10 cellular contexts compared by ENCODE assay signal in genomic region chr15:58469432-58470353, GRCh38. TPM values are rescaled to one million over a fixed set of nuclear protein-coding genes. Genes with fewer than 3 reads are reported as not detected.
A peak's percentile ranks its signal among the peaks of the same experiment; 100 is the strongest.
DNase-seq lines count a peak whose midpoint lies in the region; ATAC-seq, FAIRE-seq and TF ChIP-seq lines count a peak whose summit lies in the region.
"Had no signal": no experiment of that assay in that cellular context is flagged by ENCODE, and none has a peak within 500 bp of the region (broad histone marks: within the 10 kb centered on the region; RNA-seq: fewer than 3 reads in every experiment).

No MANE protein-coding gene starts in this region.

- FAIRE-seq in K562 (lab: Jason Lieb, UNC): peak; percentile 65

- no peak overlapping the region for H3K4me3 ChIP-seq in AG09309 (ENCODE audit: control insufficient read depth, low read depth, low read length)
- no peak overlapping the region for H3K4me3 ChIP-seq in IMR-90 (ENCODE audit: insufficient read depth, low read depth, low read length)
- H3K4me3 ChIP-seq in K562: no peak overlapping the region
- no peak overlapping the region for H3K4me3 ChIP-seq in liver (ENCODE audit: low read depth in 1 of 3, low read length in 3 of 3)
- H3K4me3 ChIP-seq: sigmoid colon had no signal

- H3K4me3 Mint-ChIP-seq in activated T-helper 1 cell treated with anti-CD3 and anti-CD28 coated beads, Interleukin-12 subunit alpha, Interleukin-12 subunit beta, Interleukin-2, Interleukin-4 antibody, amounts not matched to agents 30 ng/mL and 10 ng/mL and 1 ng/mL, durations not matched to agents 14 hours and 24 hours and 36 hours: no peak overlapping the region

- H2AFZ ChIP-seq in IMR-90 (replicated peaks; ENCODE audit: low read length, poor library complexity) (peak overlapping the region; percentile 77), K562 (ENCODE audit: low read depth, low read length) (no peak overlapping the region)

- dilution Hi-C loops in IMR-90 (cut with HindIII; ENCODE audit: low sequenced_read_pairs, unreplicated experiment): no loop called here

- in situ Hi-C loops in IMR-90 (cut with MboI; ENCODE audit: low sequenced_read_pairs): no loop called here
- in situ Hi-C loops in K562 (cut with MboI): no loop called here

- TF ChIP-seq EP300 in K562 (IDR thresholded peaks at IDR 0.05; ENCODE audit: low read length): no peak

- CTCF ChIA-PET in IMR-90 (lab: Yijun Ruan, JAX): interaction anchor here (0.6 to 1.0 kb wide), 5 partner anchors 9 to 240 kb away, joined by 3 to 4 read pairs (median 3); no protein-coding TSS in a partner anchor
- CTCF ChIA-PET in K562 (lab: Yijun Ruan, JAX; ENCODE audit: low intra/inter-chr PET ratio): no interaction called here

- TF ChIP-seq RAD21 in IMR-90 (IDR thresholded peaks at IDR 0.05; ENCODE audit: low read length): no peak
- TF ChIP-seq RAD21 in K562 (CRISPR knock-in tag; conservative IDR thresholded peaks at IDR 0.05 in 1 of 2, IDR thresholded peaks at IDR 0.05 in 1 of 2): no peak
- no peak for TF ChIP-seq RAD21 in liver (IDR thresholded peaks at IDR 0.05)

- peak overlapping the region; percentile 98 for H2AK9ac ChIP-seq in IMR-90 (replicated peaks; ENCODE audit: low read depth, low read length, poor library complexity)

- WGBS in IMR-90 (ENCODE audit: extremely low coverage in 2 of 2, insufficient read length in 1 of 2), 2 experiments: no CpG with 5 or more reads among the region's 11 CpGs
- 38% methylated on average over 11 of the region's 11 CpGs for WGBS in K562 (ENCODE audit: insufficient coverage, low coverage, missing lambda C conversion rate)
- 68% methylated on average over 11 of the region's 11 CpGs for WGBS in liver

- POLR2A ChIA-PET in IMR-90 (lab: Charles Lee; ENCODE audit: unreplicated experiment): interaction anchor here (0.7 kb wide), 3 partner anchors 10 to 127 kb away, joined by 3 to 5 read pairs (median 3); no protein-coding TSS in a partner anchor
- POLR2A ChIA-PET in K562 (lab: Yijun Ruan, JAX): interaction anchor here (0.6 to 1.5 kb wide), 5 partner anchors 9 to 230 kb away, joined by 3 to 5 read pairs (median 4); no protein-coding TSS in a partner anchor

- DNase-seq in AG09309 (ENCODE audit: low read depth): peak; percentile 95
- peak; percentile 97 for DNase-seq in IMR-90
- DNase-seq in K562 (ENCODE audit: extremely low read depth in 1 of 4, low spot score in 3 of 4): peak in 1 of 4 experiments; percentile 54
- DNase-seq in middle frontal gyrus (ENCODE audit: extremely low spot score, low spot score): no peak
- DNase-seq in activated T-helper 1 cell treated with anti-CD3 and anti-CD28 coated beads, Interleukin-12 subunit alpha, Interleukin-12 subunit beta, Interleukin-2, Interleukin-4 antibody, amounts not matched to agents 30 ng/mL and 10 ng/mL and 1 ng/mL, durations not matched to agents 14 hours and 24 hours and 36 hours (ENCODE audit: low spot score): no peak
- no peak for DNase-seq in NCI-H187 (lab: John Stamatoyannopoulos, UW)
- DNase-seq in GM19238 (ENCODE audit: insufficient read length, low spot score): no peak
- DNase-seq: cortex of kidney, sigmoid colon had no signal

- H3K9ac ChIP-seq in IMR-90 (ENCODE audit: low read depth, low read length) (peak overlapping the region; percentile 2; the same call in 1 of the 2 replicates), K562 (ENCODE audit: insufficient read depth in 1 of 2, low read depth in 2 of 2, low read length in 2 of 2) (no peak overlapping the region; a peak in 1 of 4 replicates), liver (ENCODE audit: low read depth in 1 of 2, low read length in 2 of 2) (peak overlapping the region in 1 of 2 donors; percentile 62)

- peak overlapping the region; percentile 87 for H2AK5ac ChIP-seq in IMR-90 (ENCODE audit: low read depth, low read length)

- H3K14ac ChIP-seq in IMR-90 (replicated peaks; ENCODE audit: low read depth, low read length): peak overlapping the region; percentile 96

- peak overlapping the region; percentile 88 for H3K56ac ChIP-seq in IMR-90 (ENCODE audit: extremely low read depth, insufficient read depth, low read length)

- H3K4me1 Mint-ChIP-seq in activated T-helper 1 cell treated with anti-CD3 and anti-CD28 coated beads, Interleukin-12 subunit alpha, Interleukin-12 subunit beta, Interleukin-2, Interleukin-4 antibody, amounts not matched to agents 30 ng/mL and 10 ng/mL and 1 ng/mL, durations not matched to agents 14 hours and 24 hours and 36 hours (ENCODE audit: low read depth): peaks cover 59% of the 10 kb centered on the region

- H3K36me3 Mint-ChIP-seq in activated T-helper 1 cell treated with anti-CD3 and anti-CD28 coated beads, Interleukin-12 subunit alpha, Interleukin-12 subunit beta, Interleukin-2, Interleukin-4 antibody, amounts not matched to agents 30 ng/mL and 10 ng/mL and 1 ng/mL, durations not matched to agents 14 hours and 24 hours and 36 hours (ENCODE audit: low read depth): peaks cover 7% of the 10 kb centered on the region

- H2BK20ac ChIP-seq in IMR-90 (ENCODE audit: low read depth, low read length): peak overlapping the region; percentile 98

- no peak for TF ChIP-seq CTCF in AG09309 (IDR thresholded peaks at IDR 0.05; ENCODE audit: control insufficient read depth, insufficient read depth, low read depth, low read length, missing control alignments)
- TF ChIP-seq CTCF in IMR-90 (conservative IDR thresholded peaks at IDR 0.05; ENCODE audit: low read depth, low read length): no peak
- no peak for TF ChIP-seq CTCF in K562 (IDR thresholded peaks at IDR 0.05 in 2 of 3, conservative IDR thresholded peaks at IDR 0.05 in 1 of 3; ENCODE audit: insufficient read depth in 2 of 3, low read depth in 1 of 3, low read length in 3 of 3)
- TF ChIP-seq CTCF in liver (IDR thresholded peaks at IDR 0.05; ENCODE audit: low read depth, low read length, missing input control): no peak

- peak overlapping the region; percentile 97 for H3K18ac ChIP-seq in IMR-90 (ENCODE audit: low read depth, low read length)

- peak overlapping the region; percentile 83 to 92 for H4K8ac ChIP-seq in IMR-90 (ENCODE audit: low read depth in 2 of 2, low read length in 2 of 2)

- H4K91ac ChIP-seq in IMR-90 (ENCODE audit: insufficient read depth, low read depth, low read length): peak overlapping the region; percentile 99

- H3K23ac ChIP-seq in IMR-90 (ENCODE audit: low read depth, low read length): peak overlapping the region; percentile 77

- peak overlapping the region; percentile 97 for H2BK5ac ChIP-seq in IMR-90 (ENCODE audit: low read depth, low read length, poor library complexity, severe bottlenecking)

- H3K27me3 Mint-ChIP-seq in activated T-helper 1 cell treated with anti-CD3 and anti-CD28 coated beads, Interleukin-12 subunit alpha, Interleukin-12 subunit beta, Interleukin-2, Interleukin-4 antibody, amounts not matched to agents 30 ng/mL and 10 ng/mL and 1 ng/mL, durations not matched to agents 14 hours and 24 hours and 36 hours (ENCODE audit: insufficient read depth): no peaks in the 10 kb centered on the region

- no peak overlapping the region for H3K27ac Mint-ChIP-seq in activated T-helper 1 cell treated with anti-CD3 and anti-CD28 coated beads, Interleukin-12 subunit alpha, Interleukin-12 subunit beta, Interleukin-2, Interleukin-4 antibody, amounts not matched to agents 30 ng/mL and 10 ng/mL and 1 ng/mL, durations not matched to agents 14 hours and 24 hours and 36 hours

- peak overlapping the region; percentile 98 for H3K4ac ChIP-seq in IMR-90 (ENCODE audit: low read depth, low read length)

- H3K36me3 ChIP-seq in IMR-90 (ENCODE audit: control insufficient read depth, insufficient read depth, low read length) (no peaks in the 10 kb centered on the region), K562 (ENCODE audit: control insufficient read depth, insufficient read depth, low read length) (no peaks in the 10 kb centered on the region), liver (ENCODE audit: control insufficient read depth in 4 of 4, insufficient read depth in 3 of 4, low read depth in 1 of 4, low read length in 3 of 4) (no peaks in the 10 kb centered on the region)
- H3K36me3 ChIP-seq: sigmoid colon had no signal

- no peaks in the 10 kb centered on the region for H3K9me3 Mint-ChIP-seq in activated T-helper 1 cell treated with anti-CD3 and anti-CD28 coated beads, Interleukin-12 subunit alpha, Interleukin-12 subunit beta, Interleukin-2, Interleukin-4 antibody, amounts not matched to agents 30 ng/mL and 10 ng/mL and 1 ng/mL, durations not matched to agents 14 hours and 24 hours and 36 hours

- H4K20me1 ChIP-seq in IMR-90 (ENCODE audit: insufficient read depth, low read length) (no peaks in the 10 kb centered on the region), K562 (replicated peaks; ENCODE audit: control insufficient read depth, insufficient read depth, low read length) (no peaks in the 10 kb centered on the region)

- H2BK15ac ChIP-seq in IMR-90 (ENCODE audit: low read depth, low read length): peak overlapping the region; percentile 91; the same call in 2 of the 3 replicates

- BruUV-seq in IMR-90 (replicated peaks; lab: Mats Ljungman, UMichigan) (no TSS peak), K562 (replicated peaks; lab: Mats Ljungman, UMichigan) (no TSS peak)

- peak overlapping the region; percentile 99 for H2BK120ac ChIP-seq in IMR-90 (ENCODE audit: low read depth, low read length)

- intact Hi-C loops in IMR-90 (cut with micrococcal nuclease): loop anchor here (1.0 to 10.0 kb wide), 4 partner anchors 78 to 195 kb away; no protein-coding TSS in a partner anchor
- intact Hi-C loops in K562 (cut with micrococcal nuclease): no loop called here
- intact Hi-C loops in activated T-helper 1 cell treated with anti-CD3 and anti-CD28 coated beads, Interleukin-12 subunit alpha, Interleukin-12 subunit beta, Interleukin-2, Interleukin-4 antibody, amounts not matched to agents 30 ng/mL and 10 ng/mL and 1 ng/mL, durations not matched to agents 14 hours and 24 hours and 36 hours (cut with micrococcal nuclease): loop anchor here (5.0 kb wide), 1 partner anchor 137 kb away; no protein-coding TSS in a partner anchor

- H3K27me3 ChIP-seq in IMR-90 (ENCODE audit: control insufficient read depth, insufficient read depth, low read length): no peaks in the 10 kb centered on the region
- no peaks in the 10 kb centered on the region for H3K27me3 ChIP-seq in K562 (ENCODE audit: control insufficient read depth in 2 of 2, insufficient read depth in 2 of 2, low read length in 2 of 2)
- H3K27me3 ChIP-seq in liver (ENCODE audit: control insufficient read depth in 4 of 4, insufficient read depth in 4 of 4, low read length in 3 of 4): no peaks in the 10 kb centered on the region
- H3K27me3 ChIP-seq: sigmoid colon had no signal

- H3K9me1 ChIP-seq in IMR-90 (ENCODE audit: insufficient read depth, low read length) (peaks cover 34% of the 10 kb centered on the region), K562 (ENCODE audit: control insufficient read depth, insufficient read depth, low read length) (no peaks in the 10 kb centered on the region)

- H4K5ac ChIP-seq in IMR-90 (ENCODE audit: low read depth, low read length): peak overlapping the region; percentile 94

- no peak overlapping the region for H3K4me2 ChIP-seq in IMR-90 (ENCODE audit: low read depth, low read length)
- H3K4me2 ChIP-seq in K562 (ENCODE audit: insufficient read depth, low read length): no peak overlapping the region

- ATAC-seq in IMR-90 (ENCODE audit: low read depth) (peak; percentile 90), K562 (no peak)

- H3K9me3 ChIP-seq in IMR-90 (ENCODE audit: control insufficient read depth, insufficient read depth, low read length): no peaks in the 10 kb centered on the region
- no peaks in the 10 kb centered on the region for H3K9me3 ChIP-seq in K562 (replicated peaks; ENCODE audit: control insufficient read depth, insufficient read depth, low read depth, low read length)
- H3K9me3 ChIP-seq in liver (ENCODE audit: control insufficient read depth in 4 of 4, low read length in 3 of 4): no peaks in the 10 kb centered on the region
- H3K9me3 ChIP-seq: sigmoid colon had no signal

- H3K79me2 ChIP-seq in K562 (ENCODE audit: control insufficient read depth, insufficient read depth, low read length): no peaks in the 10 kb centered on the region

- TF ChIP-seq POLR2A in IMR-90 (IDR thresholded peaks at IDR 0.05; ENCODE audit: low read depth, low read length) (no peak), K562 (conservative IDR thresholded peaks at IDR 0.05) (no peak)

- peaks cover 24% of the 10 kb centered on the region for H3K4me1 ChIP-seq in IMR-90 (ENCODE audit: control insufficient read depth, insufficient read depth, low read length)
- peaks cover 0 to 21% of the 10 kb centered on the region in 2 experiments; a peak in 4 of 5 replicates for H3K4me1 ChIP-seq in K562 (replicated peaks in 1 of 2; ENCODE audit: control insufficient read depth in 2 of 2, insufficient read depth in 2 of 2, low read length in 2 of 2)
- peaks cover 10 to 52% (median 34%) of the 10 kb centered on the region in 4 donors for H3K4me1 ChIP-seq in liver (ENCODE audit: control insufficient read depth in 4 of 4, insufficient read depth in 4 of 4, low read length in 3 of 4)

- 0 out of 4 replicates have a peak, but pooled peaks cover 0 to 8% of the 10 kb centered on the region in 2 experiments for H3K79me1 ChIP-seq in IMR-90 (ENCODE audit: low read depth in 1 of 2, low read length in 2 of 2)

- peak overlapping the region; percentile 97 for H3K27ac ChIP-seq in IMR-90 (ENCODE audit: insufficient read depth, low read length)
- no peak overlapping the region for H3K27ac ChIP-seq in K562 (ENCODE audit: extremely low read depth, low read depth, low read length)
- H3K27ac ChIP-seq in liver (ENCODE audit: low read depth in 1 of 2, low read length in 2 of 2): peak overlapping the region; percentile 74 to 85
- H3K27ac ChIP-seq: sigmoid colon had no signal

RNA-seq across cellular contexts. Expression of gene LIPC, which starts 37.9 kb away (rescaled TPM):
- total RNA-seq in IMR-90 (2012; rRNA removed) (under 0.01 TPM in 1 of 2 replicates, not detected in the other), K562 (2014; rRNA removed) (0.08 TPM in 1 of 2 replicates, not detected in the other), K562 (2014; rRNA removed; fragmentation: Illumina TruSeq; extraction: Trizol) (0.07 and 0.29 TPM in 2 replicates), K562 (2015; rRNA removed; fragmentation: Illumina TruSeq; extraction: Trizol) (0.15 and 0.33 TPM in 2 replicates), K562 (2021) (0.13 and 0.27 TPM in 2 replicates), liver (100 to 1,000 TPM; 136 to 268 TPM)
- polyA plus RNA-seq in IMR-90 (2012; rRNA removed) (0.07 and 0.14 TPM in 2 replicates), K562 (2011; rRNA removed) (0.11 and 0.12 TPM in 2 replicates), K562 (2014; fragmentation: Illumina TruSeq; extraction: Trizol) (0.09 and 0.14 TPM in 2 replicates), K562 (2014; fragmentation: Nextera tagmentation; extraction: Ambion mirVana) (under 1 TPM in 1 of 2 experiments, not detected in 1; 0.07 TPM), K562 (2014; rRNA removed) (0.35 and 0.41 TPM in 2 replicates), liver (100 to 1,000 TPM in 1 of 2 donors, 10 to 100 TPM in 1; 60.1 to 126 TPM)
- 0.05 and 0.19 TPM in 2 replicates for polyA plus RNA-seq in IMR-90 (2012; cell fraction: cytosol; rRNA removed)
- 0.12 TPM in 1 of 2 replicates, not detected in the other for polyA plus RNA-seq in IMR-90 (2012; cell fraction: nucleus; rRNA removed; ENCODE audit: low replicate concordance)
- 0.42 TPM in 1 of 2 replicates, not detected in the other for total RNA-seq in K562 (2011; cell fraction: chromatin; rRNA removed; ENCODE audit: low replicate concordance)
- 0.17 and 0.26 TPM in 2 replicates for total RNA-seq in K562 (2011; cell fraction: nucleolus; rRNA removed)
- total RNA-seq in K562 (2011; cell fraction: nucleoplasm; rRNA removed): 0.15 and 0.92 TPM in 2 replicates
- polyA plus RNA-seq in K562 (2011; cell fraction: cytosol; rRNA removed): 0.16 TPM in 1 of 2 replicates, not detected in the other
- polyA plus RNA-seq in K562 (2011; cell fraction: nucleus; rRNA removed): 0.14 and 0.36 TPM in 2 replicates
- polyA plus RNA-seq in K562 (2012): 0.76 and 4.9 TPM in 2 replicates
- 0.11 and 0.12 TPM in 2 replicates for polyA minus RNA-seq in K562 (2011; rRNA and poly(A)+ RNA removed)
- polyA minus RNA-seq in K562 (2011; cell fraction: cytosol; rRNA and poly(A)+ RNA removed): not detected in 2 replicates
- polyA minus RNA-seq in K562 (2011; cell fraction: nucleus; rRNA and poly(A)+ RNA removed): 0.13 and 0.22 TPM in 2 replicates
- 0.62 and 0.69 TPM in 2 replicates for total RNA-seq in activated T-helper 1 cell treated with anti-CD3 and anti-CD28 coated beads, Interleukin-12 subunit alpha, Interleukin-12 subunit beta, Interleukin-2, Interleukin-4 antibody, amounts not matched to agents 30 ng/mL and 10 ng/mL and 1 ng/mL, durations not matched to agents 14 hours and 24 hours and 36 hours

Comparison
In these comparisons a context has a peak if more than half of its experiments do, and no peak if none do; other contexts are left out.
1. DNase-seq: peak in AG09309 (single experiment) and IMR-90 (single experiment); none in middle frontal gyrus (single experiment), activated T-helper 1 cell treated with anti-CD3 and anti-CD28 coated beads, Interleukin-12 subunit alpha, Interleukin-12 subunit beta, Interleukin-2, Interleukin-4 antibody, amounts not matched to agents 30 ng/mL and 10 ng/mL and 1 ng/mL, durations not matched to agents 14 hours and 24 hours and 36 hours (single experiment), NCI-H187 (0 of 2) and GM19238 (single experiment).
2. RNA of gene LIPC, which starts 37.9 kb away (total RNA-seq): 136 to 268 TPM in liver; 0.62 to 0.69 TPM in activated T-helper 1 cell treated with anti-CD3 and anti-CD28 coated beads, Interleukin-12 subunit alpha, Interleukin-12 subunit beta, Interleukin-2, Interleukin-4 antibody, amounts not matched to agents 30 ng/mL and 10 ng/mL and 1 ng/mL, durations not matched to agents 14 hours and 24 hours and 36 hours, under 0.01 TPM in IMR-90 and 0.07 to 0.92 TPM in K562; every median in the first group is over 10 times any median in the second.